In the genomic region with DNA sequence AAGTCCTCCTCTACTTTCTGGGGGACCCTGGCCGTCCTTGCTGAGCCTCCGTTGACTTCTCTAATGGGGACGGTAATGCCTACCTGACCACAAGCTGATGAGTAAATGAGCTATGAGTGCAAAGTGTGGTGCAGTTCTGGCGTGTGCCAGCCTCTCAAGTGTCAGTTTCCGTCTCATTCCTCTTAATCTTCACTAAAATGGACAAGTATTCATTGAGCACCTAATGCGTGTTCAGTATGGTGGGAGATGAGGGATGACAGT, we compare ENCODE assay signal across 8 cellular contexts. TPM values are rescaled to one million over a fixed set of nuclear protein-coding genes. Genes with fewer than 3 reads are reported as not detected.
DNase-seq lines count a peak whose midpoint lies in the region; ATAC-seq and TF ChIP-seq lines count a peak whose summit lies in the region.

No MANE protein-coding gene starts in this region.

- H3K79me2 ChIP-seq in ACC112 (ENCODE audit: control insufficient read depth, insufficient read depth, low read length, unreplicated experiment), result peaks cover 47% of the 10 kb centered on the region

- ATAC-seq in GM19035 (IDR thresholded peaks at IDR 0.05; ENCODE audit: unreplicated experiment), result no peak

- H3K27me3 ChIP-seq in ACC112 (ENCODE audit: insufficient read depth, low read length) (no peaks in the 10 kb centered on the region), right atrium auricular region (no peaks in the 10 kb centered on the region)

- H3K4me3 ChIP-seq in ACC112 (ENCODE audit: low read depth, low read length) (peak overlapping the region; percentile 90), HFF-Myc (replicated peaks; ENCODE audit: low read depth, low read length) (peak overlapping the region; percentile 59), right atrium auricular region (peak overlapping the region; percentile 93 to 99)

- H3K27ac ChIP-seq in ACC112 (ENCODE audit: low read depth, low read length) (peak overlapping the region; percentile 78), right atrium auricular region (peak overlapping the region; percentile 92 to 98)

- H2AFZ ChIP-seq in ACC112 (ENCODE audit: low read length, unreplicated experiment), result peak overlapping the region; percentile 73

- DNase-seq in HFF-Myc (ENCODE audit: extremely low read depth, low read depth), result no peak
- peak; percentile 20 to 43 for DNase-seq in activated CD4-positive, alpha-beta T cell treated with anti-CD3 and anti-CD28 coated beads, Interleukin-2, amount 50 U/mL, for 48 hours
- no peak for DNase-seq in right atrium auricular region (ENCODE audit: low spot score)
- peak; percentile 10 to 12 for DNase-seq in stimulated activated CD4-positive, alpha-beta T cell treated with anti-CD3 and anti-CD28 coated beads, Interleukin-4, amount 100 ng/mL, for 4 hours
- no peak for DNase-seq in HuH-7.5 (ENCODE audit: low spot score)
- no peak for DNase-seq in NK-92 (lab: John Stamatoyannopoulos, UW; ENCODE audit: unreplicated experiment)

- no peaks in the 10 kb centered on the region for H3K9me3 ChIP-seq in right atrium auricular region

- TF ChIP-seq CTCF in HFF-Myc (IDR thresholded peaks at IDR 0.05; ENCODE audit: low read depth, low read length, missing control alignments), result no peak
- no peak for TF ChIP-seq CTCF in right atrium auricular region (IDR thresholded peaks at IDR 0.05)

- peaks cover 32% of the 10 kb centered on the region for H3K4me1 ChIP-seq in ACC112 (ENCODE audit: control insufficient read depth, insufficient read depth, low read length, unreplicated experiment)
- peaks cover 0 to 45% of the 10 kb centered on the region in 2 donors for H3K4me1 ChIP-seq in right atrium auricular region

- H3K36me3 ChIP-seq in ACC112 (ENCODE audit: insufficient read depth, low read length) (peaks cover 8% of the 10 kb centered on the region; the same call in 1 of the 2 replicates), right atrium auricular region (no peaks in the 10 kb centered on the region)

RNA-seq across cellular contexts. Expression of gene HERPUD2, which starts 0.6 kb away (rescaled TPM):
- total RNA-seq in right atrium auricular region, result 10 to 100 TPM; 14.0 to 23.9 TPM

Comparison
In these comparisons a context has a peak if more than half of its experiments do, and no peak if none do; other contexts are left out.
1. DNase-seq: peak in activated CD4-positive, alpha-beta T cell treated with anti-CD3 and anti-CD28 coated beads, Interleukin-2, amount 50 U/mL, for 48 hours (2 of 2) and stimulated activated CD4-positive, alpha-beta T cell treated with anti-CD3 and anti-CD28 coated beads, Interleukin-4, amount 100 ng/mL, for 4 hours (2 of 2); none in HFF-Myc (single experiment), right atrium auricular region (single experiment), HuH-7.5 (single experiment) and NK-92 (single experiment).
2. Peak in every context shown above with its lines, with median percentiles within 50 percentile points of each other: H3K4me3 ChIP-seq.